Comparison of ENCODE assay signal across 1 cellular context in the genomic region with DNA sequence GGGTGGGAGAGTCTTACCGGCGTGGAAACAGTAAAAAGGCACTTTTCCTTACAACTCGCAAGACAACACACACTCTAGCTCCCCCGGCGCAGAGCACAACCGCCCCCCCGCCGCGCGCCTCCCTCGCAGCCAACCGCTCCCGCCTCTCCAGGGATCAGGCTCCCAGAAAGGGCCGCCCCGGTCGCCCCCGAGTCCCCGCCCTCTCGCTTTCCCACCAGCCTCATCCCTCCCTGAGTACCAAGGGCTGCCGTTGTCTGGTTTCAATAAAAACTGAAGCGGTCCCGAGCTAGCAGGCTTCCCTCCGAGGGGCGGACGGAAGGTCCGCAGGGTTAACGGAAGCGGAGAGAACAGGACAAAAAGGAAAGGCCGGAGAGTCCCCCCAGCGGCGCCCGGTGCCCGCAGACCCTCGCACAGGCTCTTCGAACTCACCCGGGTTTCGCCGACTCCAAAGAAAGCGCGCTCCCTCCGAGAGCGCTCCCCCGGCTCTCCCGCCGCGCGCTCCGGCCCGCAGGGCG.
TF ChIP-seq lines count a peak whose summit lies in the region.

No MANE protein-coding gene starts in this region.

TF ChIP-seq in K562, 482 proteins besides CTCF, POLR2A, EP300 and RAD21 (continued from another document):
- TF ChIP-seq, protein P1, sequence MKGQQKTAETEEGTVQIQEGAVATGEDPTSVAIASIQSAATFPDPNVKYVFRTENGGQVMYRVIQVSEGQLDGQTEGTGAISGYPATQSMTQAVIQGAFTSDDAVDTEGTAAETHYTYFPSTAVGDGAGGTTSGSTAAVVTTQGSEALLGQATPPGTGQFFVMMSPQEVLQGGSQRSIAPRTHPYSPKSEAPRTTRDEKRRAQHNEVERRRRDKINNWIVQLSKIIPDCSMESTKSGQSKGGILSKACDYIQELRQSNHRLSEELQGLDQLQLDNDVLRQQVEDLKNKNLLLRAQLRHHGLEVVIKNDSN (CRISPR knock-in tag; IDR thresholded peaks at IDR 0.05) = no peak
- TF ChIP-seq, protein P2, sequence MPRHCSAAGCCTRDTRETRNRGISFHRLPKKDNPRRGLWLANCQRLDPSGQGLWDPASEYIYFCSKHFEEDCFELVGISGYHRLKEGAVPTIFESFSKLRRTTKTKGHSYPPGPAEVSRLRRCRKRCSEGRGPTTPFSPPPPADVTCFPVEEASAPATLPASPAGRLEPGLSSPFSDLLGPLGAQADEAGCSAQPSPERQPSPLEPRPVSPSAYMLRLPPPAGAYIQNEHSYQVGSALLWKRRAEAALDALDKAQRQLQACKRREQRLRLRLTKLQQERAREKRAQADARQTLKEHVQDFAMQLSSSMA (CRISPR knock-in tag; IDR thresholded peaks at IDR 0.05) = no peak
- TF ChIP-seq KLF6 (CRISPR knock-in tag; IDR thresholded peaks at IDR 0.05; ENCODE audit: borderline replicate concordance) (0 out of 2 replicates have a peak, but pooled peaks have one; percentile 7), KDM5B (IDR thresholded peaks at IDR 0.05; ENCODE audit: insufficient replicate concordance, low read depth, low read length) (peak; percentile 1)
